In the genomic region with DNA sequence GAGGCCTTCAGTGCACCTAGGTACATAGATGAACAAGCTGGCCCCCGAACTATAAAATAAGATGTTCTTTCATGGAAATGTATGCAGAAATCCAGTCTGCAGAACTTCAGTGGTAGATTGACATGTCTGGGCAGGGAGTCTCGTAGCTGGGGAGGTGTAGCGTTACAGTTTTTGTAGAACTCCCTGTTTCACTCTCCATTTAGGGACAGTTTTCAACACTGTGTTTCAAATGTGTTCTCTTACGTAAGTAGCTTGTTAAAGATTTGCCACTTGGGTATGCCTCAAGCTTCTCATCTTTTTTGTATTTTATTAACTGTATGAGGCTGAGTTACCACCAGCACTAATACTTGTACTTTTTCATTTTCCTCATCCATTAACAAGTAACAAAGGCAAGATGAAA, we compare ENCODE assay signal across 25 cellular contexts.
"Had no signal": no experiment of that assay in that cellular context is flagged by ENCODE, and none has a peak within 500 bp of the region (broad histone marks: within the 10 kb centered on the region; RNA-seq: fewer than 3 reads in every experiment).

No MANE protein-coding gene starts in this region.

- DNase-seq: activated B cell treated with CpG ODN at 0.5 μM for 24 hours; activated CD4-positive, alpha-beta T cell treated with anti-CD3 and anti-CD28 coated beads for 36 hours; activated CD4-positive, alpha-beta T cell treated with anti-CD3 and anti-CD28 coated beads, Interleukin-2, amount 50 U/mL, for 48 hours; activated naive CD4-positive, alpha-beta T cell; activated naive CD8-positive, alpha-beta T cell treated with anti-CD3 and anti-CD28 coated beads, Interleukin-2, amount 10 ng/mL, durations not matched to agents 7 days and 5 days; amniotic stem cell; colonic mucosa; dorsolateral prefrontal cortex; esophagus squamous epithelium; heart right ventricle; left colon; ovary; psoas muscle; stimulated activated CD4-positive, alpha-beta T cell treated with anti-CD3 and anti-CD28 coated beads, Interleukin-12 subunit alpha, Interleukin-12 subunit beta, amount 100 ng/mL, for 4 hours; stimulated activated CD4-positive, alpha-beta T cell treated with anti-CD3 and anti-CD28 coated beads, Interleukin-4, amount 100 ng/mL, for 4 hours; substantia nigra; T1000 had no signal

- H3K27ac ChIP-seq: breast epithelium, colonic mucosa, esophagus squamous epithelium, heart right ventricle, ovary, psoas muscle, tibial nerve had no signal

- H3K4me3 ChIP-seq: breast epithelium, colonic mucosa, dorsolateral prefrontal cortex, esophagus squamous epithelium, gastroesophageal sphincter, heart right ventricle, ovary, psoas muscle, tibial nerve had no signal

- H3K36me3 ChIP-seq: breast epithelium, ovary had no signal

- ATAC-seq: activated CD4-positive, alpha-beta T cell treated with anti-CD3 and anti-CD28 coated beads for 36 hours; gastroesophageal sphincter; heart right ventricle; left colon; natural killer cell treated with Interleukin-12 subunit alpha and Interleukin-12 subunit beta and Interleukin-15 and Interleukin-18, amount 100 ng/mL, for 72 hours; right cardiac atrium had no signal

- H3K27me3 ChIP-seq: breast epithelium, colonic mucosa, dorsolateral prefrontal cortex, esophagus squamous epithelium, gastroesophageal sphincter, heart right ventricle, ovary, tibial nerve had no signal

- H3K27me3 Mint-ChIP-seq: activated B cell treated with CpG ODN at 0.5 μM for 24 hours; activated CD4-positive, alpha-beta T cell treated with anti-CD3 and anti-CD28 coated beads for 36 hours; activated naive CD8-positive, alpha-beta T cell treated with anti-CD3 and anti-CD28 coated beads, Interleukin-2, amount 10 ng/mL, durations not matched to agents 7 days and 5 days; memory B cell; natural killer cell treated with Interleukin-12 subunit alpha and Interleukin-12 subunit beta and Interleukin-15 and Interleukin-18, amount 100 ng/mL, for 72 hours; stimulated activated naive CD8-positive, alpha-beta T cell treated with anti-CD3 and anti-CD28 coated beads, Interleukin-15, Interleukin-2, amounts not matched to agents 100 ng/mL and 50 ng/mL, for 24 hours had no signal

- H3K4me3 Mint-ChIP-seq: activated B cell treated with CpG ODN at 0.5 μM for 24 hours; activated CD4-positive, alpha-beta T cell treated with anti-CD3 and anti-CD28 coated beads for 36 hours; activated naive CD8-positive, alpha-beta T cell treated with anti-CD3 and anti-CD28 coated beads, Interleukin-2, amount 10 ng/mL, durations not matched to agents 7 days and 5 days; memory B cell; natural killer cell treated with Interleukin-12 subunit alpha and Interleukin-12 subunit beta and Interleukin-15 and Interleukin-18, amount 100 ng/mL, for 72 hours; stimulated activated naive CD8-positive, alpha-beta T cell treated with anti-CD3 and anti-CD28 coated beads, Interleukin-15, Interleukin-2, amounts not matched to agents 100 ng/mL and 50 ng/mL, for 24 hours had no signal

- H3K9me3 Mint-ChIP-seq: activated B cell treated with CpG ODN at 0.5 μM for 24 hours; activated naive CD8-positive, alpha-beta T cell treated with anti-CD3 and anti-CD28 coated beads, Interleukin-2, amount 10 ng/mL, durations not matched to agents 7 days and 5 days; activated T-helper 2 cell treated with anti-CD3 and anti-CD28 coated beads, Interferon-gamma antibody, Interleukin-2, Interleukin-4, amounts not matched to agents 10 μg/mL and 5 μg/mL and 100 μg/mL, durations not matched to agents 14 hours and 24 hours and 36 hours; memory B cell; natural killer cell treated with Interleukin-12 subunit alpha and Interleukin-12 subunit beta and Interleukin-15 and Interleukin-18, amount 100 ng/mL, for 72 hours; stimulated activated naive CD8-positive, alpha-beta T cell treated with anti-CD3 and anti-CD28 coated beads, Interleukin-15, Interleukin-2, amounts not matched to agents 100 ng/mL and 50 ng/mL, for 24 hours had no signal

- H3K9me3 ChIP-seq: breast epithelium, colonic mucosa, esophagus squamous epithelium, gastroesophageal sphincter, heart right ventricle, ovary, psoas muscle, tibial nerve had no signal

- H3K27ac Mint-ChIP-seq: activated B cell treated with CpG ODN at 0.5 μM for 24 hours; activated CD4-positive, alpha-beta T cell treated with anti-CD3 and anti-CD28 coated beads for 36 hours; activated naive CD8-positive, alpha-beta T cell treated with anti-CD3 and anti-CD28 coated beads, Interleukin-2, amount 10 ng/mL, durations not matched to agents 7 days and 5 days; activated T-helper 2 cell treated with anti-CD3 and anti-CD28 coated beads, Interferon-gamma antibody, Interleukin-2, Interleukin-4, amounts not matched to agents 10 μg/mL and 5 μg/mL and 100 μg/mL, durations not matched to agents 14 hours and 24 hours and 36 hours; memory B cell; natural killer cell treated with Interleukin-12 subunit alpha and Interleukin-12 subunit beta and Interleukin-15 and Interleukin-18, amount 100 ng/mL, for 72 hours; stimulated activated naive CD8-positive, alpha-beta T cell treated with anti-CD3 and anti-CD28 coated beads, Interleukin-15, Interleukin-2, amounts not matched to agents 100 ng/mL and 50 ng/mL, for 24 hours had no signal

- H3K4me1 Mint-ChIP-seq: activated B cell treated with CpG ODN at 0.5 μM for 24 hours, memory B cell had no signal

- H3K4me1 ChIP-seq: breast epithelium, colonic mucosa, tibial nerve had no signal
